ENCODE assay signal across 1 cellular context in genomic region chr5:39775058-39775457, GRCh38.
TF ChIP-seq lines count a peak whose summit lies in the region.

No MANE protein-coding gene starts in this region.

TF ChIP-seq in neural cell, 6 proteins besides CTCF, POLR2A, EP300 and RAD21 (continued from another document):
- TF ChIP-seq MXI1 (conservative IDR thresholded peaks at IDR 0.05; ENCODE audit: poor library complexity, severe bottlenecking) (no peak), POLR2AphosphoS5 (IDR thresholded peaks at IDR 0.05) (no peak), EZH2 (IDR thresholded peaks at IDR 0.05; ENCODE audit: borderline replicate concordance, insufficient read depth, low read length, poor library complexity, severe bottlenecking) (no peak), SMC3 (conservative IDR thresholded peaks at IDR 0.05; ENCODE audit: poor library complexity) (no peak)
